8 cellular contexts compared by ENCODE assay signal in the genomic region with DNA sequence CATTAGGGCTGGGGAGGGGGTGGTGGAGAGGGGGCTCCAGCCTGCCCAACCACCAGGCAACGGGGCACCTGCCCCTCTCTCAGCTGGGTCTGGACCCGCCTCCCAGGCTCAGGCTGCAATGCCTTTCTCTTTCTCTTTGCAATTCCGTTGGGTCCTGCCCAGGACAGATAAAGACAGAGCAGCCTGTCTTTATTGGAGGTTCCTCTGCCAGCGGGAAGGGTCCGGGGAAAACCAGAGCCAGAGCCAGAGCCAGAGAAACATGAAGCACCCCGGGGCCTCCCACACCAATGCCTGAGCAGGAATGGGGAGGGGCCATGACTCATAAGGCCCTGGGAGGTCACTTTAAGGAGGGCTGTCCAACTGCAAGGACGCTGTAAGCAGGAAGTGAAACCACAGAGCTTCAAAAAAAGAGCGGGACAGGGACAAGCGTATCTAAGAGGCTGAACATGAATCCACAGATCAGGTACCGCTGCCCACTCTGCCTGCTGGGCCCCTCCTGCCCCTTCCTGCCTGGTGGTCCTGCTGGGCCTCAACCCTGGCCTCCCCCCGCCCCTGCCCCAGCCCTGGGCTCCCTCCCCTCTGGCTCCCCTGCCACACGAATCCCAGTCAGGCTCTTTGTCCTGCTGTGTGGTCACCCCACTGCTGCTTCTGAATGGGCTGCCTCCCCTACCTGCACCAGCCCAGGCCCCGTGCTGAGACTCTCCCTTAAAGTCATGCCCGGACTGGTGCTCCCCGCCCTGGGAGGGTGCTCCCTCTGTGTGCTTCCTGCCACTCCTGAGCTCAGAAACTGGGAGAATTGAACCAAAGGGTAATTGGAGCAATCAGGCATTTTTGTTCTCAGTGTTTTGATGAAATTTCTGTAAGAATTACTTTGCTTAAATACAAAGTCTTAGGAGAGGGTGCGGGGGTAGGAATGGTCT. TPM values are rescaled to one million over a fixed set of nuclear protein-coding genes. Genes with fewer than 3 reads are reported as not detected.
DNase-seq lines count a peak whose midpoint lies in the region; ATAC-seq and TF ChIP-seq lines count a peak whose summit lies in the region.

A gene (plus strand): TSS at position 340 of the 920 bp plus-strand sequence. CDS start 107 bp downstream, at position 447.

- no peaks in the 10 kb centered on the region for H3K27me3 ChIP-seq in esophagus (ENCODE audit: control insufficient read depth in 1 of 2, insufficient read depth in 2 of 2, low read length in 2 of 2)

- no peaks in the 10 kb centered on the region for H3K36me3 ChIP-seq in esophagus (ENCODE audit: control insufficient read depth in 2 of 2, insufficient read depth in 2 of 2, low read length in 1 of 2)

- no peak for TF ChIP-seq CTCF in GM10266 (IDR thresholded peaks at IDR 0.05; ENCODE audit: control insufficient read depth, insufficient read depth, low read depth, missing control alignments)

- peaks cover 2 to 3% of the 10 kb centered on the region in 2 donors for H3K4me1 ChIP-seq in esophagus (ENCODE audit: control insufficient read depth in 2 of 2, insufficient read depth in 2 of 2, low read length in 1 of 2)

- ATAC-seq in HG02798 (IDR thresholded peaks at IDR 0.05; ENCODE audit: poor library complexity, unreplicated experiment) = peak; percentile 64

- peak within 1 kb of the TSS; percentile 16 to 31 for H3K4me3 ChIP-seq in esophagus (ENCODE audit: low read depth in 1 of 2, low read length in 2 of 2)

- peak; percentile 89 for DNase-seq in GM10266 (ENCODE audit: extremely low spot score)
- peak; percentile 86 to 94 for DNase-seq in NOMO-1 (lab: John Stamatoyannopoulos, UW; ENCODE audit: unreplicated experiment in 2 of 2)
- peak; percentile 40 for DNase-seq in activated CD8-positive, alpha-beta memory T cell treated with anti-CD3 and anti-CD28 coated beads, Interleukin-2, amount 50 U/mL, for 24 hours (ENCODE audit: extremely low read depth)
- peak; percentile 92 for DNase-seq in myocyte (ENCODE audit: low read depth)
- DNase-seq in stimulated activated CD8-positive, alpha-beta memory T cell treated with anti-CD3 and anti-CD28 coated beads, Interleukin-7, amount 100 ng/mL, for 24 hours (ENCODE audit: low read depth) = peak; percentile 44
- DNase-seq in NCI-H345 (lab: John Stamatoyannopoulos, UW) = no peak

- H3K27ac ChIP-seq in esophagus (ENCODE audit: low read depth in 2 of 2, low read length in 1 of 2) = peak within 1 kb of the TSS; percentile 63 to 82

- H3K9me3 ChIP-seq in esophagus (ENCODE audit: control insufficient read depth in 2 of 2, insufficient read depth in 1 of 2, low read depth in 1 of 2, low read length in 1 of 2) = no peaks in the 10 kb centered on the region

- 11 to 13% methylated on average over 15 to 16 of the region's 16 CpGs for WGBS in esophagus, 2 donors

RNA-seq across cellular contexts. Expression of the gene that starts here (rescaled TPM):
- 1 to 10 TPM; 3.4 to 4.6 TPM for polyA plus RNA-seq in esophagus
- total RNA-seq in myocyte = 0.21 and 0.24 TPM in 2 replicates
- polyA plus RNA-seq in myocyte (2012) = 0.18 TPM

Comparison
In these comparisons a context has a peak if more than half of its experiments do, and no peak if none do; other contexts are left out.
1. Peak in DNase-seq in myocyte; RNA of the gene not detected or under 1 TPM.